In genomic region chr3:13253208-13253937, GRCh38 we compare ENCODE assay signal across 22 cellular contexts.
DNase-seq lines count a peak whose midpoint lies in the region; ATAC-seq, FAIRE-seq and TF ChIP-seq lines count a peak whose summit lies in the region.
"Had no signal": no experiment of that assay in that cellular context is flagged by ENCODE, and none has a peak within 500 bp of the region (broad histone marks: within the 10 kb centered on the region; RNA-seq: fewer than 3 reads in every experiment).

No MANE protein-coding gene starts in this region.

- in situ Hi-C loops in K562 (cut with MboI), result no loop called here

- intact Hi-C loops in K562 (cut with micrococcal nuclease), result no loop called here

- 5% methylated on average over 16 of the region's 16 CpGs for WGBS in K562 (ENCODE audit: insufficient coverage, low coverage, missing lambda C conversion rate)

- TF ChIP-seq CTCF in K562 (IDR thresholded peaks at IDR 0.05 in 2 of 3, conservative IDR thresholded peaks at IDR 0.05 in 1 of 3; ENCODE audit: insufficient read depth in 2 of 3, low read depth in 1 of 3, low read length in 3 of 3), result no peak
- TF ChIP-seq CTCF in neural progenitor cell (IDR thresholded peaks at IDR 0.05), result no peak

- H3K4me3 ChIP-seq in BLaER1 (no peak overlapping the region), K562 (no peak overlapping the region), neural progenitor cell (no peak overlapping the region)
- H3K4me3 ChIP-seq: BLaER1 treated with 17β-estradiol and CSF1 and Interleukin-3, amounts not matched to agents 10 nM and 100 nM had no signal

- no peak overlapping the region for H3K27ac ChIP-seq in BLaER1
- no peak overlapping the region for H3K27ac ChIP-seq in K562 (ENCODE audit: extremely low read depth, low read depth, low read length)
- H3K27ac ChIP-seq in neural progenitor cell, result no peak overlapping the region
- H3K27ac ChIP-seq: BLaER1 treated with 17β-estradiol and CSF1 and Interleukin-3, amounts not matched to agents 10 nM and 100 nM; C4-2B had no signal

- H3K27me3 ChIP-seq in BLaER1, result no peaks in the 10 kb centered on the region
- H3K27me3 ChIP-seq in K562 (ENCODE audit: control insufficient read depth in 2 of 2, insufficient read depth in 2 of 2, low read length in 2 of 2), result peaks cover 72 to 94% of the 10 kb centered on the region in 2 experiments
- H3K27me3 ChIP-seq in neural progenitor cell, result no peaks in the 10 kb centered on the region
- H3K27me3 ChIP-seq: BE2C had no signal

- no peaks in the 10 kb centered on the region for H3K9me3 Mint-ChIP-seq in neural progenitor cell
- no peaks in the 10 kb centered on the region for H3K9me3 Mint-ChIP-seq in activated naive CD8-positive, alpha-beta T cell treated with anti-CD3 and anti-CD28 coated beads, Interleukin-2, amount 50 U/mL, for 24 hours
- H3K9me3 Mint-ChIP-seq: CD4-positive, alpha-beta T cell; CD8-positive, alpha-beta T cell had no signal

- H3F3A ChIP-seq in neural progenitor cell (ENCODE audit: low read depth), result no peaks in the 10 kb centered on the region

- H3K4me1 Mint-ChIP-seq in neural progenitor cell, result peaks cover 56% of the 10 kb centered on the region
- no peaks in the 10 kb centered on the region for H3K4me1 Mint-ChIP-seq in activated naive CD8-positive, alpha-beta T cell treated with anti-CD3 and anti-CD28 coated beads, Interleukin-2, amount 50 U/mL, for 24 hours

- H3K27ac Mint-ChIP-seq in neural progenitor cell, result peak overlapping the region; percentile 74
- no peak overlapping the region for H3K27ac Mint-ChIP-seq in activated naive CD8-positive, alpha-beta T cell treated with anti-CD3 and anti-CD28 coated beads, Interleukin-2, amount 50 U/mL, for 24 hours
- H3K27ac Mint-ChIP-seq: CD4-positive, alpha-beta T cell; CD8-positive, alpha-beta T cell had no signal

- DNase-seq in K562 (ENCODE audit: extremely low read depth in 1 of 4, low spot score in 3 of 4), result peak in 3 of 4 experiments; percentile 29 to 52 (median 49)
- DNase-seq in neural progenitor cell (ENCODE audit: low spot score), result no peak
- DNase-seq in activated naive CD8-positive, alpha-beta T cell treated with anti-CD3 and anti-CD28 coated beads, Interleukin-2, amount 50 U/mL, for 24 hours, result no peak
- DNase-seq: 8988T; ACHN; BE2C; Caco-2; Calu3; CD4-positive, alpha-beta T cell; CD8-positive, alpha-beta T cell; DMS79 treated with DMSO at 0.1 percent for 48 hours; GF-D8 had no signal

- H3K4me2 ChIP-seq in BLaER1, result peak overlapping the region; percentile 51; the same call in 1 of the 2 replicates
- H3K4me2 ChIP-seq in K562 (ENCODE audit: insufficient read depth, low read length), result peak overlapping the region; percentile 57
- no peak overlapping the region for H3K4me2 ChIP-seq in neural progenitor cell

- no peak overlapping the region for H3K4me3 Mint-ChIP-seq in neural progenitor cell
- H3K4me3 Mint-ChIP-seq in activated naive CD8-positive, alpha-beta T cell treated with anti-CD3 and anti-CD28 coated beads, Interleukin-2, amount 50 U/mL, for 24 hours, result no peak overlapping the region
- H3K4me3 Mint-ChIP-seq: CD4-positive, alpha-beta T cell; CD8-positive, alpha-beta T cell had no signal

- H4K20me1 ChIP-seq in BLaER1 (no peaks in the 10 kb centered on the region), K562 (replicated peaks; ENCODE audit: control insufficient read depth, insufficient read depth, low read length) (peaks cover 48% of the 10 kb centered on the region), neural progenitor cell (ENCODE audit: low read depth) (no peaks in the 10 kb centered on the region)

- peak overlapping the region; percentile 54; the same call in 1 of the 2 replicates for H2AFZ ChIP-seq in K562 (ENCODE audit: low read depth, low read length)
- H2AFZ ChIP-seq in neural progenitor cell (replicated peaks), result no peak overlapping the region

- H3K36me3 ChIP-seq in BLaER1 (no peaks in the 10 kb centered on the region), K562 (ENCODE audit: control insufficient read depth, insufficient read depth, low read length) (no peaks in the 10 kb centered on the region), neural progenitor cell (no peaks in the 10 kb centered on the region)
- H3K36me3 ChIP-seq: BE2C; BLaER1 treated with 17β-estradiol and CSF1 and Interleukin-3, amounts not matched to agents 10 nM and 100 nM had no signal

- H3K27me3 Mint-ChIP-seq in neural progenitor cell (ENCODE audit: insufficient read depth, low read depth), result peaks cover 6% of the 10 kb centered on the region
- H3K27me3 Mint-ChIP-seq in activated naive CD8-positive, alpha-beta T cell treated with anti-CD3 and anti-CD28 coated beads, Interleukin-2, amount 50 U/mL, for 24 hours, result peaks cover 6% of the 10 kb centered on the region

- H3K9me1 ChIP-seq in K562 (ENCODE audit: control insufficient read depth, insufficient read depth, low read length), result no peaks in the 10 kb centered on the region

- H3K4me1 ChIP-seq in BLaER1 (peaks cover 75% of the 10 kb centered on the region), K562 (replicated peaks in 1 of 2; ENCODE audit: control insufficient read depth in 2 of 2, insufficient read depth in 2 of 2, low read length in 2 of 2) (peaks cover 4 to 5% of the 10 kb centered on the region in 2 experiments; a peak in 2 of 5 replicates), neural progenitor cell (peaks cover 21% of the 10 kb centered on the region)
- H3K4me1 ChIP-seq: BE2C, Caco-2 had no signal

- POLR2A ChIA-PET in K562 (lab: Yijun Ruan, JAX), result interaction anchor here (0.6 to 1.6 kb wide), 5 partner anchors 14 to 1040 kb away, joined by 3 to 5 read pairs (median 3); no protein-coding TSS in a partner anchor

- FAIRE-seq in K562 (lab: Jason Lieb, UNC), result no peak
- FAIRE-seq: A204.1, D721Med, G401.6, GM12891, GM18507 had no signal

- TF ChIP-seq POLR2A in K562 (conservative IDR thresholded peaks at IDR 0.05), result no peak

- no peak for TF ChIP-seq RAD21 in K562 (CRISPR knock-in tag; conservative IDR thresholded peaks at IDR 0.05 in 1 of 2, IDR thresholded peaks at IDR 0.05 in 1 of 2)

- TF ChIP-seq EP300 in K562 (IDR thresholded peaks at IDR 0.05; ENCODE audit: low read length), result no peak

- H3K9ac ChIP-seq in BLaER1 (no peak overlapping the region), K562 (ENCODE audit: insufficient read depth in 1 of 2, low read depth in 2 of 2, low read length in 2 of 2) (no peak overlapping the region), neural progenitor cell (no peak overlapping the region)
- H3K9ac ChIP-seq: BLaER1 treated with 17β-estradiol and CSF1 and Interleukin-3, amounts not matched to agents 10 nM and 100 nM had no signal

- BruUV-seq in K562 (replicated peaks; lab: Mats Ljungman, UMichigan), result no TSS peak

- no peaks in the 10 kb centered on the region for H3K36me3 Mint-ChIP-seq in neural progenitor cell
- H3K36me3 Mint-ChIP-seq in activated naive CD8-positive, alpha-beta T cell treated with anti-CD3 and anti-CD28 coated beads, Interleukin-2, amount 50 U/mL, for 24 hours (ENCODE audit: low read depth), result no peaks in the 10 kb centered on the region
- H3K36me3 Mint-ChIP-seq: CD8-positive, alpha-beta T cell had no signal

- CTCF ChIA-PET in K562 (lab: Yijun Ruan, JAX; ENCODE audit: low intra/inter-chr PET ratio), result interaction anchor here (0.6 kb wide), 1 partner anchor 798 kb away, joined by 3 read pairs; no protein-coding TSS in a partner anchor

- ATAC-seq in K562 (peak; percentile 67), HG02852 (IDR thresholded peaks at IDR 0.05; ENCODE audit: unreplicated experiment) (no peak), GM18502 (IDR thresholded peaks at IDR 0.05; ENCODE audit: poor library complexity, unreplicated experiment) (no peak)
- no peak for ATAC-seq in activated naive CD8-positive, alpha-beta T cell treated with anti-CD3 and anti-CD28 coated beads, Interleukin-2, amount 50 U/mL, for 24 hours
- ATAC-seq: CD8-positive, alpha-beta T cell had no signal

- H3K9me3 ChIP-seq in BLaER1 (no peaks in the 10 kb centered on the region), K562 (replicated peaks; ENCODE audit: control insufficient read depth, insufficient read depth, low read depth, low read length) (no peaks in the 10 kb centered on the region), neural progenitor cell (ENCODE audit: low read depth) (no peaks in the 10 kb centered on the region)
- H3K9me3 ChIP-seq: BE2C; BLaER1 treated with 17β-estradiol and CSF1 and Interleukin-3, amounts not matched to agents 10 nM and 100 nM; Caco-2 had no signal

- H3K79me2 ChIP-seq in K562 (ENCODE audit: control insufficient read depth, insufficient read depth, low read length), result no peaks in the 10 kb centered on the region
- no peaks in the 10 kb centered on the region for H3K79me2 ChIP-seq in neural progenitor cell (ENCODE audit: low read depth)

TF ChIP-seq in K562, 482 proteins besides CTCF, POLR2A, EP300 and RAD21 (continues in another document):
- TF ChIP-seq PYGO2 (tag; IDR thresholded peaks at IDR 0.05), result no peak
- no peak for TF ChIP-seq GTF2A2 (tag; IDR thresholded peaks at IDR 0.05)
- no peak for TF ChIP-seq ZNF311 (CRISPR knock-in tag; IDR thresholded peaks at IDR 0.05)
- TF ChIP-seq PTTG1 (tag; IDR thresholded peaks at IDR 0.05; ENCODE audit: low read depth), result no peak
- no peak for TF ChIP-seq GATA2 (CRISPR knock-in tag; IDR thresholded peaks at IDR 0.05)
- TF ChIP-seq MTF1 (CRISPR knock-in tag; IDR thresholded peaks at IDR 0.05; ENCODE audit: borderline replicate concordance), result no peak
- TF ChIP-seq ZSCAN32 (CRISPR knock-in tag; IDR thresholded peaks at IDR 0.05), result no peak
- TF ChIP-seq BRD4 (IDR thresholded peaks at IDR 0.05), result no peak
- no peak for TF ChIP-seq FOXA1 (IDR thresholded peaks at IDR 0.05; ENCODE audit: borderline replicate concordance)
- no peak for TF ChIP-seq NR2C1 (IDR thresholded peaks at IDR 0.05)
- peak; percentile 35; the same call in 1 of the 2 replicates for TF ChIP-seq NR2C1 (tag; IDR thresholded peaks at IDR 0.05)

Comparison
In these comparisons a context has a peak if more than half of its experiments do, and no peak if none do; other contexts are left out.
1. DNase-seq: peak in K562 (3 of 4); none in neural progenitor cell (single experiment) and activated naive CD8-positive, alpha-beta T cell treated with anti-CD3 and anti-CD28 coated beads, Interleukin-2, amount 50 U/mL, for 24 hours (single experiment).